24 cellular contexts compared by ENCODE assay signal in the genomic region with DNA sequence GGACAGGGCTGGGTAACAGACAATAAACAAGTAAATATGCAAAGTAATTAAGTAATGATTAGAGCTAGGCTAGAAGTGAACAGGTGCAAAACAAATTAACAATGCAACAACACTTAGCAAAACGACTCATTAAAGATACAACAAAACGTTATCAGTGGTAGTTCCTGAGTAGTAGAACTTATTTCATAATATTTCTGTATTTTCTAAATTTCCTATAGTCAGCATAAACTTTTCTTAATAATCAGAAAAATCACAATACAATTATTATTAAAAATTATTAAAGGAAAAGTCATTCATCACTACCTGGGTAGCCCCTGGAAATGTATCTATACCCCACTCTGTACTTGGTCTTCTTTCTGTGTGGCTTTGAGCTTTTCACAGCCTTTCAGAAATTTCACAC.
DNase-seq lines count a peak whose midpoint lies in the region; ATAC-seq, FAIRE-seq and TF ChIP-seq lines count a peak whose summit lies in the region.
"Had no signal": no experiment of that assay in that cellular context is flagged by ENCODE, and none has a peak within 500 bp of the region (broad histone marks: within the 10 kb centered on the region; RNA-seq: fewer than 3 reads in every experiment).

No MANE protein-coding gene starts in this region.

- H3K79me1 ChIP-seq in IMR-90 (ENCODE audit: low read depth in 1 of 2, low read length in 2 of 2): no peaks in the 10 kb centered on the region

- H3K27me3 ChIP-seq in HepG2 (ENCODE audit: control insufficient read depth in 1 of 2, insufficient read depth in 2 of 2, low read length in 2 of 2): no peaks in the 10 kb centered on the region; a peak in 1 of 5 replicates
- no peaks in the 10 kb centered on the region for H3K27me3 ChIP-seq in right lobe of liver
- H3K27me3 ChIP-seq in IMR-90 (ENCODE audit: control insufficient read depth, insufficient read depth, low read length): no peaks in the 10 kb centered on the region
- H3K27me3 ChIP-seq in CD4-positive, alpha-beta memory T cell (ENCODE audit: insufficient read depth, low read length): no peaks in the 10 kb centered on the region
- H3K27me3 ChIP-seq: BLaER1 treated with 17β-estradiol and CSF1 and Interleukin-3, amounts not matched to agents 10 nM and 100 nM had no signal

- WGBS in HepG2 (ENCODE audit: low lambda C conversion rate): 1% methylated on average over 2 of the region's 2 CpGs
- 63% methylated on average over 2 of the region's 2 CpGs for WGBS in right lobe of liver (ENCODE audit: insufficient coverage, low coverage, low lambda C conversion rate, missing lambda C conversion rate)
- no CpG with 5 or more reads among the region's 2 CpGs for WGBS in IMR-90 (ENCODE audit: extremely low coverage in 2 of 2, insufficient read length in 1 of 2), 2 experiments

- TF ChIP-seq EP300 in HepG2 (IDR thresholded peaks at IDR 0.05; ENCODE audit: low read depth in 2 of 2, low read length in 2 of 2): no peak
- no peak for TF ChIP-seq EP300 in HepG2 (CRISPR knock-in tag; IDR thresholded peaks at IDR 0.05; ENCODE audit: borderline replicate concordance)

- H4K91ac ChIP-seq in IMR-90 (ENCODE audit: insufficient read depth, low read depth, low read length): no peak overlapping the region

- no peak overlapping the region for H3K14ac ChIP-seq in IMR-90 (replicated peaks; ENCODE audit: low read depth, low read length)

- no peak overlapping the region for H2AK5ac ChIP-seq in IMR-90 (ENCODE audit: low read depth, low read length)

- no peak overlapping the region for H4K8ac ChIP-seq in IMR-90 (ENCODE audit: low read depth in 2 of 2, low read length in 2 of 2)

- no peak overlapping the region for H2BK20ac ChIP-seq in IMR-90 (ENCODE audit: low read depth, low read length)

- H3K79me2 ChIP-seq in HepG2 (ENCODE audit: insufficient read depth, low read length): no peaks in the 10 kb centered on the region

- no peak overlapping the region for H3K56ac ChIP-seq in IMR-90 (ENCODE audit: extremely low read depth, insufficient read depth, low read length)

- intact Hi-C loops in HepG2 (cut with micrococcal nuclease; ENCODE audit: unreplicated experiment) (no loop called here), right lobe of liver (cut with DNase I) (no loop called here), IMR-90 (cut with micrococcal nuclease) (no loop called here)
- intact Hi-C loops in CD4-positive, alpha-beta memory T cell (cut with micrococcal nuclease): no loop called here

- BruUV-seq in HepG2 (replicated peaks; lab: Mats Ljungman, UMichigan) (no TSS peak), IMR-90 (replicated peaks; lab: Mats Ljungman, UMichigan) (no TSS peak)

- H2BK5ac ChIP-seq in IMR-90 (ENCODE audit: low read depth, low read length, poor library complexity, severe bottlenecking): no peak overlapping the region

- H3K4me3 ChIP-seq in HepG2 (replicated peaks in 1 of 3; ENCODE audit: insufficient read depth in 1 of 3, low read depth in 2 of 3, low read length in 3 of 3) (no peak overlapping the region), right lobe of liver (no peak overlapping the region), IMR-90 (ENCODE audit: insufficient read depth, low read depth, low read length) (no peak overlapping the region)
- H3K4me3 ChIP-seq in CD4-positive, alpha-beta memory T cell (ENCODE audit: low read length in 2 of 2): no peak overlapping the region
- H3K4me3 ChIP-seq: BLaER1 treated with 17β-estradiol and CSF1 and Interleukin-3, amounts not matched to agents 10 nM and 100 nM; GM12878 had no signal

- CTCF ChIA-PET in HepG2 (lab: Yijun Ruan, JAX; ENCODE audit: low intra/inter-chr PET ratio, low total read pairs) (no interaction called here), IMR-90 (lab: Yijun Ruan, JAX) (no interaction called here)
- CTCF ChIA-PET in CD4-positive, alpha-beta memory T cell (lab: Charles Lee; ENCODE audit: partially characterized antibody): no interaction called here

- H4K5ac ChIP-seq in IMR-90 (ENCODE audit: low read depth, low read length): no peak overlapping the region

- TF ChIP-seq CTCF in HepG2 (CRISPR knock-in tag; IDR thresholded peaks at IDR 0.05): no peak
- no peak for TF ChIP-seq CTCF in right lobe of liver (IDR thresholded peaks at IDR 0.05)
- no peak for TF ChIP-seq CTCF in IMR-90 (conservative IDR thresholded peaks at IDR 0.05; ENCODE audit: low read depth, low read length)

- dilution Hi-C loops in IMR-90 (cut with HindIII; ENCODE audit: low sequenced_read_pairs, unreplicated experiment): no loop called here

- H4K20me1 ChIP-seq in HepG2 (ENCODE audit: insufficient read depth, low read length) (no peaks in the 10 kb centered on the region), IMR-90 (ENCODE audit: insufficient read depth, low read length) (no peaks in the 10 kb centered on the region)
- H4K20me1 ChIP-seq: BLaER1 treated with 17β-estradiol and CSF1 and Interleukin-3, amounts not matched to agents 10 nM and 100 nM had no signal

- H3K4ac ChIP-seq in IMR-90 (ENCODE audit: low read depth, low read length): no peak overlapping the region

- TF ChIP-seq POLR2A in HepG2 (IDR thresholded peaks at IDR 0.05; ENCODE audit: insufficient read depth in 1 of 2, low read depth in 2 of 2, low read length in 2 of 2) (no peak), right lobe of liver (IDR thresholded peaks at IDR 0.05) (no peak), IMR-90 (IDR thresholded peaks at IDR 0.05; ENCODE audit: low read depth, low read length) (no peak)

- no peak overlapping the region for H3K18ac ChIP-seq in IMR-90 (ENCODE audit: low read depth, low read length)

- H3K4me1 Mint-ChIP-seq in CD4-positive, alpha-beta memory T cell: no peaks in the 10 kb centered on the region
- H3K4me1 Mint-ChIP-seq: B cell; CD8-positive, alpha-beta memory T cell had no signal

- no peak for FAIRE-seq in HepG2 (lab: Jason Lieb, UNC)
- FAIRE-seq: A204.1, GM12878, GM12892, GM18507 had no signal

- ATAC-seq in HepG2: no peak
- ATAC-seq in right lobe of liver: no peak
- no peak for ATAC-seq in IMR-90 (ENCODE audit: low read depth)
- ATAC-seq in HG03565 (IDR thresholded peaks at IDR 0.05; ENCODE audit: unreplicated experiment): no peak
- ATAC-seq: GM12878 had no signal

- POLR2A ChIA-PET in HepG2 (lab: Yijun Ruan, JAX) (no interaction called here), IMR-90 (lab: Charles Lee; ENCODE audit: unreplicated experiment) (no interaction called here)
- POLR2A ChIA-PET in CD4-positive, alpha-beta memory T cell (lab: Charles Lee; ENCODE audit: partially characterized antibody): no interaction called here

- no peak overlapping the region for H2BK15ac ChIP-seq in IMR-90 (ENCODE audit: low read depth, low read length)

- H3K4me1 ChIP-seq in HepG2 (ENCODE audit: insufficient read depth, low read length): no peaks in the 10 kb centered on the region
- H3K4me1 ChIP-seq in right lobe of liver: no peaks in the 10 kb centered on the region
- no peaks in the 10 kb centered on the region for H3K4me1 ChIP-seq in IMR-90 (ENCODE audit: control insufficient read depth, insufficient read depth, low read length)
- H3K4me1 ChIP-seq in CD4-positive, alpha-beta memory T cell (ENCODE audit: insufficient read depth, low read length): no peaks in the 10 kb centered on the region
- H3K4me1 ChIP-seq: BLaER1 treated with 17β-estradiol and CSF1 and Interleukin-3, amounts not matched to agents 10 nM and 100 nM had no signal

- H3K23ac ChIP-seq in IMR-90 (ENCODE audit: low read depth, low read length): no peak overlapping the region

- H3K27me3 Mint-ChIP-seq in CD4-positive, alpha-beta memory T cell: no peaks in the 10 kb centered on the region
- H3K27me3 Mint-ChIP-seq: B cell; CD4-positive, alpha-beta T cell; CD8-positive, alpha-beta memory T cell had no signal

- no peak overlapping the region for H3K9ac ChIP-seq in HepG2 (ENCODE audit: insufficient read depth, low read depth, low read length)
- no peak overlapping the region for H3K9ac ChIP-seq in IMR-90 (ENCODE audit: low read depth, low read length)
- H3K9ac ChIP-seq: BLaER1 treated with 17β-estradiol and CSF1 and Interleukin-3, amounts not matched to agents 10 nM and 100 nM had no signal

- DNase-seq in HepG2 (ENCODE audit: low spot score): no peak
- DNase-seq in right lobe of liver: no peak
- DNase-seq in IMR-90: no peak
- DNase-seq in CD4-positive, alpha-beta memory T cell: no peak
- DNase-seq: 8988T; AML-193; CD4-positive, alpha-beta T cell; CD8-positive, alpha-beta memory T cell; COR-L47; DMS 273 treated with DMSO at 0.1 percent for 48 hours; DMS153; DMS53; DMS79; DND-41; EL; GDM1 had no signal

- in situ Hi-C loops in HepG2 (cut with HindIII; ENCODE audit: extremely low pct_ligation_motif_present, low pct_unique_long_range_greater_than_20kb): no loop called here
- in situ Hi-C loops in IMR-90 (cut with MboI; ENCODE audit: low sequenced_read_pairs): no loop called here

- H2AFZ ChIP-seq in HepG2 (ENCODE audit: low read length) (no peak overlapping the region), IMR-90 (replicated peaks; ENCODE audit: low read length, poor library complexity) (no peak overlapping the region)

- H3K27ac ChIP-seq in HepG2 (ENCODE audit: extremely low read length, insufficient read depth, low read length): no peak overlapping the region
- no peak overlapping the region for H3K27ac ChIP-seq in right lobe of liver
- no peak overlapping the region for H3K27ac ChIP-seq in IMR-90 (ENCODE audit: insufficient read depth, low read length)
- H3K27ac ChIP-seq in CD4-positive, alpha-beta memory T cell (ENCODE audit: low read depth, low read length): no peak overlapping the region
- H3K27ac ChIP-seq: BLaER1 treated with 17β-estradiol and CSF1 and Interleukin-3, amounts not matched to agents 10 nM and 100 nM; C4-2B had no signal

- peaks cover 0 to 12% (median 0%) of the 10 kb centered on the region in 8 donors for H3K9me3 Mint-ChIP-seq in CD4-positive, alpha-beta memory T cell
- H3K9me3 Mint-ChIP-seq: CD4-positive, alpha-beta T cell had no signal

- H3K36me3 ChIP-seq in HepG2 (replicated peaks in 1 of 2; ENCODE audit: control insufficient read depth in 1 of 2, insufficient read depth in 2 of 2, low read length in 2 of 2) (no peaks in the 10 kb centered on the region), right lobe of liver (no peaks in the 10 kb centered on the region), IMR-90 (ENCODE audit: control insufficient read depth, insufficient read depth, low read length) (no peaks in the 10 kb centered on the region)
- no peaks in the 10 kb centered on the region for H3K36me3 ChIP-seq in CD4-positive, alpha-beta memory T cell (ENCODE audit: insufficient read depth, low read length)
- H3K36me3 ChIP-seq: BLaER1 treated with 17β-estradiol and CSF1 and Interleukin-3, amounts not matched to agents 10 nM and 100 nM had no signal

- no peaks in the 10 kb centered on the region for H3K36me3 Mint-ChIP-seq in CD4-positive, alpha-beta memory T cell
- H3K36me3 Mint-ChIP-seq: CD8-positive, alpha-beta memory T cell had no signal

- H3K9me1 ChIP-seq in IMR-90 (ENCODE audit: insufficient read depth, low read length): no peaks in the 10 kb centered on the region

- no peak overlapping the region for H2AK9ac ChIP-seq in IMR-90 (replicated peaks; ENCODE audit: low read depth, low read length, poor library complexity)

- TF ChIP-seq RAD21 in HepG2 (CRISPR knock-in tag; IDR thresholded peaks at IDR 0.05) (no peak), IMR-90 (IDR thresholded peaks at IDR 0.05; ENCODE audit: low read length) (no peak)

- H3K4me2 ChIP-seq in HepG2 (ENCODE audit: low read depth, low read length) (no peak overlapping the region), IMR-90 (ENCODE audit: low read depth, low read length) (no peak overlapping the region)
- H3K4me2 ChIP-seq: BLaER1 treated with 17β-estradiol and CSF1 and Interleukin-3, amounts not matched to agents 10 nM and 100 nM had no signal

- H3K27ac Mint-ChIP-seq in CD4-positive, alpha-beta memory T cell: no peak overlapping the region
- H3K27ac Mint-ChIP-seq: B cell; CD4-positive, alpha-beta T cell; CD8-positive, alpha-beta memory T cell had no signal

- H2BK120ac ChIP-seq in IMR-90 (ENCODE audit: low read depth, low read length): no peak overlapping the region

- H3K4me3 Mint-ChIP-seq in CD4-positive, alpha-beta memory T cell: no peak overlapping the region
- H3K4me3 Mint-ChIP-seq: B cell; CD4-positive, alpha-beta T cell; CD8-positive, alpha-beta memory T cell had no signal

- no peaks in the 10 kb centered on the region for H3K9me3 ChIP-seq in HepG2 (ENCODE audit: low read length)
- H3K9me3 ChIP-seq in right lobe of liver: no peaks in the 10 kb centered on the region
- peaks cover 3% of the 10 kb centered on the region; the same call in 1 of the 2 replicates for H3K9me3 ChIP-seq in IMR-90 (ENCODE audit: control insufficient read depth, insufficient read depth, low read length)
- no peaks in the 10 kb centered on the region for H3K9me3 ChIP-seq in CD4-positive, alpha-beta memory T cell (ENCODE audit: control insufficient read depth in 1 of 2, low read length in 2 of 2)
